ENCODE assay signal across 11 cellular contexts in genomic region chr19:3950871-3951861, GRCh38. TPM values are rescaled to one million over a fixed set of nuclear protein-coding genes. Genes with fewer than 3 reads are reported as not detected.
DNase-seq lines count a peak whose midpoint lies in the region; ATAC-seq, FAIRE-seq and TF ChIP-seq lines count a peak whose summit lies in the region.
"Had no signal": no experiment of that assay in that cellular context is flagged by ENCODE, and none has a peak within 500 bp of the region (broad histone marks: within the 10 kb centered on the region; RNA-seq: fewer than 3 reads in every experiment).

No MANE protein-coding gene starts in this region.

- TF ChIP-seq CTCF in SK-N-SH (IDR thresholded peaks at IDR 0.05) (no peak), GM12878 (IDR thresholded peaks at IDR 0.05 in 2 of 3, conservative IDR thresholded peaks at IDR 0.05 in 1 of 3; ENCODE audit: control insufficient read depth in 2 of 3, extremely low read depth in 1 of 3, insufficient read depth in 1 of 3, low read depth in 3 of 3, low read length in 3 of 3) (no peak), transverse colon (IDR thresholded peaks at IDR 0.05) (no peak), endothelial cell (IDR thresholded peaks at IDR 0.05; ENCODE audit: unreplicated experiment) (no peak)

- no peak overlapping the region for H3K27ac ChIP-seq in SK-N-SH (ENCODE audit: low read depth in 2 of 2, low read length in 1 of 2)
- H3K27ac ChIP-seq in GM12878 (ENCODE audit: control insufficient read depth, insufficient read depth): no peak overlapping the region
- H3K27ac ChIP-seq in transverse colon: peak overlapping the region; percentile 56 to 83 (median 70)
- H3K27ac ChIP-seq: A549 had no signal

- CTCF ChIA-PET in SK-N-SH (lab: Yijun Ruan, JAX) (no interaction called here), GM12878 (lab: Yijun Ruan, JAX) (no interaction called here)

- H3K36me3 Mint-ChIP-seq in endothelial cell (ENCODE audit: low read depth, unreplicated experiment): no peaks in the 10 kb centered on the region

- no peak for TF ChIP-seq EP300 in SK-N-SH (IDR thresholded peaks at IDR 0.05; ENCODE audit: borderline replicate concordance in 1 of 2, low read depth in 1 of 2, low read length in 1 of 2)
- no peak for TF ChIP-seq EP300 in GM12878 (IDR thresholded peaks at IDR 0.05; ENCODE audit: borderline replicate concordance in 1 of 2, control insufficient read depth in 1 of 2, low read depth in 2 of 2, low read length in 2 of 2)
- no peak for TF ChIP-seq EP300 in transverse colon (IDR thresholded peaks at IDR 0.05; ENCODE audit: low read depth)

- no peaks in the 10 kb centered on the region for H3K36me3 ChIP-seq in SK-N-SH (replicated peaks in 1 of 2; ENCODE audit: control insufficient read depth in 1 of 2, insufficient read depth in 2 of 2, low read length in 1 of 2)
- H3K36me3 ChIP-seq in GM12878 (ENCODE audit: control insufficient read depth in 2 of 2, insufficient read depth in 2 of 2, low read length in 1 of 2): no peaks in the 10 kb centered on the region
- no peaks in the 10 kb centered on the region for H3K36me3 ChIP-seq in transverse colon

- peak; percentile 10; the same call in 2 of the 3 replicates for ATAC-seq in SK-N-SH treated with all-trans-retinoic acid at 6 μM for 48 hours
- ATAC-seq in GM12878: no peak; the same call in 2 of the 3 replicates
- no peak for ATAC-seq in GM18498 (IDR thresholded peaks at IDR 0.05; ENCODE audit: unreplicated experiment)

- RAD21 ChIA-PET in GM12878 (lab: Charles Lee; ENCODE audit: unreplicated experiment): no interaction called here

- H3K4me3 ChIP-seq in SK-N-SH (ENCODE audit: low read depth in 2 of 2, low read length in 1 of 2) (no peak overlapping the region), GM12878 (no peak overlapping the region), mononuclear cell (ENCODE audit: low read length) (peak overlapping the region; percentile 43), transverse colon (peak overlapping the region in 1 of 4 donors; percentile 21)
- H3K4me3 ChIP-seq: A549 had no signal

- no peak for TF ChIP-seq RAD21 in SK-N-SH (IDR thresholded peaks at IDR 0.05; ENCODE audit: low read length)
- TF ChIP-seq RAD21 in GM12878 (IDR thresholded peaks at IDR 0.05; ENCODE audit: insufficient read depth, low read depth, low read length): no peak

- intact Hi-C loops in GM12878 (cut with micrococcal nuclease; ENCODE audit: unreplicated experiment): no loop called here
- intact Hi-C loops in transverse colon (cut with DNase I; ENCODE audit: low total_unique reads): no loop called here

- in situ Hi-C loops in GM12878 (cut with MboI) (no loop called here), transverse colon (cut with MboI; ENCODE audit: low pct_ligation_motif_present in 1 of 4, low pct_unique_long_range_greater_than_20kb in 1 of 4, low sequenced_read_pairs in 3 of 4) (no loop called here)

- no peaks in the 10 kb centered on the region for H3K9me2 ChIP-seq in SK-N-SH

- TF ChIP-seq POLR2A in GM12878 (IDR thresholded peaks at IDR 0.05; ENCODE audit: low read depth, low read length) (no peak), transverse colon (IDR thresholded peaks at IDR 0.05) (no peak)

- H3K9ac ChIP-seq in SK-N-SH (no peak overlapping the region), GM12878 (ENCODE audit: control insufficient read depth, insufficient read depth, low read length) (no peak overlapping the region)

- H3K79me2 ChIP-seq in SK-N-SH (ENCODE audit: insufficient read depth): no peaks in the 10 kb centered on the region; the same call in 1 of the 2 replicates
- H3K79me2 ChIP-seq in GM12878 (ENCODE audit: control insufficient read depth, insufficient read depth, low read length): no peaks in the 10 kb centered on the region

- no peaks in the 10 kb centered on the region for H3F3A ChIP-seq in SK-N-SH (replicated peaks; ENCODE audit: insufficient read depth)

- H4K20me1 ChIP-seq in SK-N-SH (ENCODE audit: insufficient read depth): peaks cover 10% of the 10 kb centered on the region
- no peaks in the 10 kb centered on the region for H4K20me1 ChIP-seq in GM12878 (ENCODE audit: control insufficient read depth, insufficient read depth)

- H3K4me2 ChIP-seq in SK-N-SH: no peak overlapping the region
- no peak overlapping the region for H3K4me2 ChIP-seq in GM12878 (ENCODE audit: control insufficient read depth, insufficient read depth)
- H3K4me2 ChIP-seq: A549 had no signal

- POLR2A ChIA-PET in SK-N-SH (lab: Yijun Ruan, JAX) (interaction anchor here (0.6 kb wide), 1 partner anchor 70 kb away, joined by 3 read pairs; no protein-coding TSS in a partner anchor), GM12878 (lab: Charles Lee) (no interaction called here)

- no TSS peak for BruUV-seq in GM12878 (replicated peaks; lab: Mats Ljungman, UMichigan)

- H2AFZ ChIP-seq in SK-N-SH (ENCODE audit: low read depth): no peak overlapping the region
- H2AFZ ChIP-seq in GM12878 (ENCODE audit: control insufficient read depth, low read depth, low read length): peak overlapping the region; percentile 23; the same call in 1 of the 2 replicates

- H3K27ac Mint-ChIP-seq in endothelial cell (ENCODE audit: unreplicated experiment): no peak overlapping the region
- H3K27ac Mint-ChIP-seq: HFFc6 had no signal

- H3K27me3 ChIP-seq in SK-N-SH (ENCODE audit: insufficient read depth): no peaks in the 10 kb centered on the region
- no peaks in the 10 kb centered on the region for H3K27me3 ChIP-seq in GM12878 (replicated peaks in 1 of 2; ENCODE audit: control insufficient read depth in 2 of 2, insufficient read depth in 2 of 2, low read length in 1 of 2)
- H3K27me3 ChIP-seq in mononuclear cell (ENCODE audit: insufficient read depth, low read length): no peaks in the 10 kb centered on the region
- no peaks in the 10 kb centered on the region for H3K27me3 ChIP-seq in transverse colon

- H3K4me1 ChIP-seq in SK-N-SH (ENCODE audit: control insufficient read depth in 1 of 2, insufficient read depth in 2 of 2, low read depth in 1 of 2, low read length in 1 of 2) (no peaks in the 10 kb centered on the region; a peak in 1 of 4 replicates), GM12878 (ENCODE audit: control insufficient read depth, insufficient read depth, low read length) (no peaks in the 10 kb centered on the region), mononuclear cell (ENCODE audit: insufficient read depth, low read length) (peaks cover 21% of the 10 kb centered on the region), transverse colon (peaks cover 4 to 22% (median 16%) of the 10 kb centered on the region in 4 donors)

- DNase-seq in SK-N-SH (no peak), GM12878 (ENCODE audit: low read depth, low spot score) (no peak), transverse colon (no peak), endothelial cell (ENCODE audit: low spot score) (no peak), HTR-8/SVneo (ENCODE audit: insufficient read length, low spot score) (no peak)
- DNase-seq: HFFc6, Kasumi-1 had no signal

- FAIRE-seq in GM12878 (lab: Jason Lieb, UNC): no peak
- FAIRE-seq in HTR-8/SVneo (lab: Jason Lieb, UNC): no peak
- FAIRE-seq: A549 had no signal

- H3K9me3 ChIP-seq in SK-N-SH (no peaks in the 10 kb centered on the region), GM12878 (replicated peaks; ENCODE audit: control insufficient read depth, insufficient read depth, low read length) (no peaks in the 10 kb centered on the region), mononuclear cell (ENCODE audit: low read depth, low read length) (no peaks in the 10 kb centered on the region), transverse colon (no peaks in the 10 kb centered on the region)
- H3K9me3 ChIP-seq: A549 had no signal

- H3K4me1 Mint-ChIP-seq in endothelial cell (ENCODE audit: unreplicated experiment): no peaks in the 10 kb centered on the region

- no peak overlapping the region for H3K4me3 Mint-ChIP-seq in endothelial cell (ENCODE audit: unreplicated experiment)
- H3K4me3 Mint-ChIP-seq: HFFc6 had no signal

- 84% methylated on average over 21 of the region's 41 CpGs for WGBS in SK-N-SH (ENCODE audit: low lambda C conversion rate)
- 8% methylated on average over 37 of the region's 41 CpGs for WGBS in GM12878 (ENCODE audit: insufficient coverage, insufficient replicate concordance, low lambda C conversion rate, missing lambda C conversion rate)
- 36 to 46% methylated on average over 6 to 40 of the region's 41 CpGs for WGBS in transverse colon (ENCODE audit: low coverage in 1 of 2), 2 donors

- H3K27me3 Mint-ChIP-seq in endothelial cell (ENCODE audit: unreplicated experiment): peaks cover 26% of the 10 kb centered on the region

- no peaks in the 10 kb centered on the region for H3K9me3 Mint-ChIP-seq in endothelial cell (ENCODE audit: unreplicated experiment)
- H3K9me3 Mint-ChIP-seq: HFFc6 had no signal

- SMC1A ChIA-PET in GM12878 (lab: Charles Lee; ENCODE audit: uncharacterized antibody, unreplicated experiment): no interaction called here

RNA-seq across cellular contexts. Expression of gene NMRK2, which starts 18.3 kb away (rescaled TPM):
- polyA plus RNA-seq in SK-N-SH (2012; rRNA removed) (not detected in 2 replicates), GM12878 (2011; rRNA removed) (0.15 TPM in 1 of 2 replicates, not detected in the other), GM12878 (2014; fragmentation: Illumina TruSeq; extraction: Trizol) (not detected in 2 replicates), GM12878 (2014; fragmentation: Nextera tagmentation; extraction: Ambion mirVana) (not detected), GM12878 (2014; rRNA removed) (not detected in 2 replicates), GM12878 (2016; fragmentation: Nextera tagmentation; extraction: Ambion mirVana) (under 1 TPM in 1 of 2 experiments, not detected in 1; 0.14 TPM)
- not detected in 2 replicates for polyA plus RNA-seq in SK-N-SH (2012; cell fraction: cytosol; rRNA removed)
- polyA plus RNA-seq in SK-N-SH (2012; cell fraction: nucleus; rRNA removed): not detected in 2 replicates
- not detected in 2 replicates for total RNA-seq in GM12878 (2013; cell fraction: nucleolus; rRNA removed)
- total RNA-seq in GM12878 (2014; rRNA removed) (not detected in 2 replicates), GM12878 (2014; rRNA removed; fragmentation: Illumina TruSeq; extraction: Trizol) (not detected in 2 replicates), GM12878 (2021) (not detected in 2 replicates), mononuclear cell (not detected), transverse colon (under 1 TPM in 1 of 4 donors, not detected in 3; 0.41 TPM), endothelial cell (ENCODE audit: unreplicated experiment) (1.4 TPM)
- polyA plus RNA-seq in GM12878 (2011; ENCODE audit: low read depth): not detected
- 0.12 TPM in 1 of 2 replicates, not detected in the other for polyA plus RNA-seq in GM12878 (2011; cell fraction: cytosol; rRNA removed)
- 0.16 TPM in 1 of 2 replicates, not detected in the other for polyA plus RNA-seq in GM12878 (2011; cell fraction: nucleus; rRNA removed)
- polyA plus RNA-seq in GM12878 (2012): 0.13 and 0.14 TPM in 2 replicates
- not detected in 2 replicates for polyA minus RNA-seq in GM12878 (2011; rRNA and poly(A)+ RNA removed)
- polyA minus RNA-seq in GM12878 (2011; cell fraction: cytosol; rRNA and poly(A)+ RNA removed): not detected in 2 replicates
- not detected in 2 replicates for polyA minus RNA-seq in GM12878 (2011; cell fraction: nucleus; rRNA and poly(A)+ RNA removed)
- total RNA-seq: HFFc6 had no signal
- polyA plus RNA-seq: A549 had no signal

RNA-seq across cellular contexts. Expression of gene DAPK3, which starts 19.7 kb away (rescaled TPM):
- polyA plus RNA-seq in SK-N-SH (2012; rRNA removed) (118 and 142 TPM in 2 replicates), GM12878 (2011; rRNA removed) (8.3 and 22.5 TPM in 2 replicates), GM12878 (2014; fragmentation: Illumina TruSeq; extraction: Trizol) (3.8 and 17.8 TPM in 2 replicates), GM12878 (2014; fragmentation: Nextera tagmentation; extraction: Ambion mirVana) (under 1 TPM; 0.13 to 0.53 TPM), GM12878 (2014; rRNA removed) (45.5 and 50.6 TPM in 2 replicates), GM12878 (2016; fragmentation: Nextera tagmentation; extraction: Ambion mirVana) (10 to 100 TPM; 27.2 to 35.2 TPM)
- 67.8 and 92.3 TPM in 2 replicates for polyA plus RNA-seq in SK-N-SH (2012; cell fraction: cytosol; rRNA removed)
- polyA plus RNA-seq in SK-N-SH (2012; cell fraction: nucleus; rRNA removed): 184 and 238 TPM in 2 replicates
- total RNA-seq in GM12878 (2013; cell fraction: nucleolus; rRNA removed): 40.0 and 41.8 TPM in 2 replicates
- total RNA-seq in GM12878 (2014; rRNA removed) (35.5 and 39.3 TPM in 2 replicates), GM12878 (2014; rRNA removed; fragmentation: Illumina TruSeq; extraction: Trizol) (12.7 and 16.5 TPM in 2 replicates), GM12878 (2021) (42.1 and 46.4 TPM in 2 replicates), mononuclear cell (17.8 TPM), transverse colon (10 to 100 TPM; 54.6 to 89.0 (median 82.3) TPM), endothelial cell (ENCODE audit: unreplicated experiment) (316 TPM)
- polyA plus RNA-seq in GM12878 (2011; ENCODE audit: low read depth): 14.4 TPM
- polyA plus RNA-seq in GM12878 (2011; cell fraction: cytosol; rRNA removed): 34.2 and 37.4 TPM in 2 replicates
- polyA plus RNA-seq in GM12878 (2011; cell fraction: nucleus; rRNA removed): 39.1 and 56.5 TPM in 2 replicates
- 42.0 and 57.7 TPM in 2 replicates for polyA plus RNA-seq in GM12878 (2012)
- 19.1 and 19.3 TPM in 2 replicates for polyA minus RNA-seq in GM12878 (2011; rRNA and poly(A)+ RNA removed)
- polyA minus RNA-seq in GM12878 (2011; cell fraction: cytosol; rRNA and poly(A)+ RNA removed): 11.6 and 16.3 TPM in 2 replicates
- 11.6 and 17.9 TPM in 2 replicates for polyA minus RNA-seq in GM12878 (2011; cell fraction: nucleus; rRNA and poly(A)+ RNA removed)

RNA-seq across cellular contexts. Expression of gene EEF2, which starts 34.1 kb away (rescaled TPM):
- polyA plus RNA-seq in SK-N-SH (2012; rRNA removed): 1,295 and 1,553 TPM in 2 replicates
- polyA plus RNA-seq in SK-N-SH (2012; cell fraction: cytosol; rRNA removed): 756 and 1,170 TPM in 2 replicates
- 816 and 855 TPM in 2 replicates for polyA plus RNA-seq in SK-N-SH (2012; cell fraction: nucleus; rRNA removed)
- 428 and 477 TPM in 2 replicates for total RNA-seq in GM12878 (2013; cell fraction: nucleolus; rRNA removed)
- 2,013 and 2,296 TPM in 2 replicates for total RNA-seq in GM12878 (2014; rRNA removed)
- 1,954 and 2,053 TPM in 2 replicates for total RNA-seq in GM12878 (2014; rRNA removed; fragmentation: Illumina TruSeq; extraction: Trizol)
- total RNA-seq in GM12878 (2021): 3,487 and 3,491 TPM in 2 replicates
- 2,021 TPM for polyA plus RNA-seq in GM12878 (2011; ENCODE audit: low read depth)
- polyA plus RNA-seq in GM12878 (2011; rRNA removed): 1,026 and 1,259 TPM in 2 replicates
- polyA plus RNA-seq in GM12878 (2011; cell fraction: cytosol; rRNA removed): 1,261 and 1,791 TPM in 2 replicates
- 851 and 1,120 TPM in 2 replicates for polyA plus RNA-seq in GM12878 (2011; cell fraction: nucleus; rRNA removed)
- 2,531 and 6,101 TPM in 2 replicates for polyA plus RNA-seq in GM12878 (2012)
- polyA plus RNA-seq in GM12878 (2014; fragmentation: Illumina TruSeq; extraction: Trizol): 1,630 and 2,440 TPM in 2 replicates
- 100 to 1,000 TPM; 513 to 937 TPM for polyA plus RNA-seq in GM12878 (2014; fragmentation: Nextera tagmentation; extraction: Ambion mirVana)
- polyA plus RNA-seq in GM12878 (2014; rRNA removed): 1,584 and 1,859 TPM in 2 replicates
- polyA plus RNA-seq in GM12878 (2016; fragmentation: Nextera tagmentation; extraction: Ambion mirVana): 100 to 1,000 TPM; 280 to 285 TPM
- polyA minus RNA-seq in GM12878 (2011; rRNA and poly(A)+ RNA removed): 1,004 and 2,355 TPM in 2 replicates
- 1,141 and 1,143 TPM in 2 replicates for polyA minus RNA-seq in GM12878 (2011; cell fraction: cytosol; rRNA and poly(A)+ RNA removed)
- polyA minus RNA-seq in GM12878 (2011; cell fraction: nucleus; rRNA and poly(A)+ RNA removed): 341 and 536 TPM in 2 replicates
- total RNA-seq in mononuclear cell: 1,886 TPM
- total RNA-seq in transverse colon: 1,000 to 10,000 TPM; 1,013 to 1,686 (median 1,532) TPM
- 2,896 TPM for total RNA-seq in endothelial cell (ENCODE audit: unreplicated experiment)

RNA-seq across cellular contexts. Expression of gene PIAS4, which starts 56.4 kb away (rescaled TPM):
- polyA plus RNA-seq in SK-N-SH (2012; rRNA removed) (7.7 and 14.1 TPM in 2 replicates), GM12878 (2011; rRNA removed) (2.7 and 7.7 TPM in 2 replicates), GM12878 (2014; fragmentation: Illumina TruSeq; extraction: Trizol) (5.4 and 9.6 TPM in 2 replicates), GM12878 (2014; fragmentation: Nextera tagmentation; extraction: Ambion mirVana) (under 1 TPM; 0.13 to 0.40 TPM), GM12878 (2014; rRNA removed) (17.9 and 23.1 TPM in 2 replicates), GM12878 (2016; fragmentation: Nextera tagmentation; extraction: Ambion mirVana) (10 to 100 TPM; 12.0 to 13.5 TPM)
- 4.8 and 7.9 TPM in 2 replicates for polyA plus RNA-seq in SK-N-SH (2012; cell fraction: cytosol; rRNA removed)
- 17.7 and 23.8 TPM in 2 replicates for polyA plus RNA-seq in SK-N-SH (2012; cell fraction: nucleus; rRNA removed)
- total RNA-seq in GM12878 (2013; cell fraction: nucleolus; rRNA removed): 20.6 and 22.2 TPM in 2 replicates
- total RNA-seq in GM12878 (2014; rRNA removed) (17.8 and 22.0 TPM in 2 replicates), GM12878 (2014; rRNA removed; fragmentation: Illumina TruSeq; extraction: Trizol) (5.7 and 10.6 TPM in 2 replicates), GM12878 (2021) (23.2 and 25.1 TPM in 2 replicates), mononuclear cell (12.0 TPM), transverse colon (100 to 1,000 TPM in 1 of 4 donors, 10 to 100 TPM in 3; 15.5 to 110 (median 23.0) TPM), endothelial cell (ENCODE audit: unreplicated experiment) (41.2 TPM)
- 12.1 TPM for polyA plus RNA-seq in GM12878 (2011; ENCODE audit: low read depth)
- polyA plus RNA-seq in GM12878 (2011; cell fraction: cytosol; rRNA removed): 11.0 and 13.0 TPM in 2 replicates
- 16.1 and 32.0 TPM in 2 replicates for polyA plus RNA-seq in GM12878 (2011; cell fraction: nucleus; rRNA removed)
- polyA plus RNA-seq in GM12878 (2012): 15.2 and 24.4 TPM in 2 replicates
- polyA minus RNA-seq in GM12878 (2011; rRNA and poly(A)+ RNA removed): 4.2 and 14.1 TPM in 2 replicates
- 4.5 and 4.8 TPM in 2 replicates for polyA minus RNA-seq in GM12878 (2011; cell fraction: cytosol; rRNA and poly(A)+ RNA removed)
- polyA minus RNA-seq in GM12878 (2011; cell fraction: nucleus; rRNA and poly(A)+ RNA removed): 14.3 and 19.8 TPM in 2 replicates

Comparison
In these comparisons a context has a peak if more than half of its experiments do, and no peak if none do; other contexts are left out.
1. H3K27ac ChIP-seq: peak in transverse colon (4 of 4); none in SK-N-SH (0 of 2) and GM12878 (single experiment).